26 cellular contexts compared by ENCODE assay signal in the genomic region with DNA sequence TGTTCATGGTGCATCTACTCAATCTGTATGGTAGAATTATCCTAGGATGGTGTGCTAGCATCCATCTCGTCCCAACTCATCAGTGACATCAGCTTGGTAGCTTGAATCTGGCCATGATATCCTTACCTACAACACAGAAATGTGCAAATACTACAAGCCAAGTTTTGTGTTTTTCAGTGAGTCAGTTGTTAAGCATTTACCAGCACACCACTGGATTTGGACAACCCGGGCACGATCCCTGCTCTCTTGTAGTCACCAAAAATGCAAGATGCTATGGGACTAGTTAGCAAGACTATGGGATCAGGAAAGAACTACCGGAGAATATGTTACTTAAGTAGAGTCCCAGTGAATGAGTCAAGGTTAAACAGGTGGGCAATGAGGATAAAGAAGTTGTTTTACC. TPM values are rescaled to one million over a fixed set of nuclear protein-coding genes. Genes with fewer than 3 reads are reported as not detected.
A peak's percentile ranks its signal among the peaks of the same experiment; 100 is the strongest.
DNase-seq lines count a peak whose midpoint lies in the region; TF ChIP-seq lines count a peak whose summit lies in the region.
"Had no signal": no experiment of that assay in that cellular context is flagged by ENCODE, and none has a peak within 500 bp of the region (broad histone marks: within the 10 kb centered on the region; RNA-seq: fewer than 3 reads in every experiment).

No MANE protein-coding gene starts in this region.

- H3K36me3 Mint-ChIP-seq in H9 (ENCODE audit: insufficient read depth in 1 of 3, low read depth in 3 of 3), result peaks cover 0 to 6% (median 0%) of the 10 kb centered on the region in 3 experiments; a peak in 4 of 7 replicates
- H3K36me3 Mint-ChIP-seq: CD14-positive monocyte; CD4-positive, alpha-beta memory T cell; CD4-positive, CD25-positive, alpha-beta regulatory T cell; CD8-positive, alpha-beta memory T cell had no signal

- in situ Hi-C loops in brain microvascular endothelial cell (cut with HindIII; ENCODE audit: low pct_ligation_motif_present, low sequenced_read_pairs), result no loop called here

- H3K36me3 ChIP-seq in brain microvascular endothelial cell (replicated peaks), result no peaks in the 10 kb centered on the region
- H3K36me3 ChIP-seq in trophoblast cell (ENCODE audit: control insufficient read depth in 1 of 2, insufficient read depth in 2 of 2, low read length in 2 of 2), result no peaks in the 10 kb centered on the region
- H3K36me3 ChIP-seq in tibial nerve, result no peaks in the 10 kb centered on the region
- H3K36me3 ChIP-seq in breast epithelium, result no peaks in the 10 kb centered on the region
- H3K36me3 ChIP-seq: BLaER1 had no signal

- H4K20me1 ChIP-seq in H9 (ENCODE audit: control insufficient read depth, insufficient read depth, insufficient read length), result no peaks in the 10 kb centered on the region
- H4K20me1 ChIP-seq: BLaER1 had no signal

- H4K8ac ChIP-seq in H9 (replicated peaks; ENCODE audit: insufficient read length, low read depth, low read length) (no peak overlapping the region), trophoblast cell (ENCODE audit: low read depth, low read length) (no peak overlapping the region)

- no peak overlapping the region for H3K4me2 ChIP-seq in H9 (ENCODE audit: insufficient read depth, insufficient read length, low read length)
- H3K4me2 ChIP-seq in trophoblast cell (ENCODE audit: low read length), result no peak overlapping the region
- H3K4me2 ChIP-seq: BLaER1 had no signal

- H2BK15ac ChIP-seq in H9 (ENCODE audit: low read depth, low read length), result no peak overlapping the region

- no peak for TF ChIP-seq EP300 in tibial nerve (IDR thresholded peaks at IDR 0.05)

- H3K18ac ChIP-seq in H9 (ENCODE audit: insufficient read length, low read depth, low read length), result peak overlapping the region; percentile 56
- H3K18ac ChIP-seq in trophoblast cell (ENCODE audit: low read length), result no peak overlapping the region

- no peak overlapping the region for H4K5ac ChIP-seq in H9 (ENCODE audit: insufficient read length, low read depth, low read length)

- H2BK120ac ChIP-seq in H9 (ENCODE audit: low read depth, low read length, poor library complexity, severe bottlenecking), result no peak overlapping the region
- no peak overlapping the region for H2BK120ac ChIP-seq in trophoblast cell (ENCODE audit: insufficient read depth, low read length, poor library complexity)

- H3K27ac ChIP-seq in H9 (ENCODE audit: insufficient read length, low read depth, low read length) (no peak overlapping the region), brain microvascular endothelial cell (no peak overlapping the region), trophoblast cell (ENCODE audit: low read depth, low read length) (no peak overlapping the region), tibial nerve (no peak overlapping the region), breast epithelium (no peak overlapping the region)
- H3K27ac ChIP-seq: BLaER1 had no signal

- H3K9me3 Mint-ChIP-seq in H9, result peaks cover 12 to 67% of the 10 kb centered on the region in 2 experiments
- H3K9me3 Mint-ChIP-seq: CD4-positive, alpha-beta memory T cell; CD4-positive, CD25-positive, alpha-beta regulatory T cell; CD8-positive, alpha-beta memory T cell had no signal

- H2AFZ ChIP-seq in H9 (ENCODE audit: low read length) (no peak overlapping the region), trophoblast cell (ENCODE audit: insufficient read depth, low read length, poor library complexity) (no peak overlapping the region)

- no peak overlapping the region for H3K56ac ChIP-seq in H9 (ENCODE audit: insufficient read length, low read depth, low read length)

- H3K27ac Mint-ChIP-seq in H9, result peak overlapping the region in 1 of 3 experiments; percentile 18; a peak in 2 of 7 replicates
- H3K27ac Mint-ChIP-seq: CD14-positive monocyte; CD4-positive, alpha-beta memory T cell; CD4-positive, CD25-positive, alpha-beta regulatory T cell; CD8-positive, alpha-beta memory T cell had no signal

- no peak overlapping the region for H3K4me3 Mint-ChIP-seq in H9
- H3K4me3 Mint-ChIP-seq: CD14-positive monocyte; CD4-positive, alpha-beta memory T cell; CD4-positive, CD25-positive, alpha-beta regulatory T cell; CD8-positive, alpha-beta memory T cell had no signal

- H3K4me3 ChIP-seq in brain microvascular endothelial cell (ENCODE audit: low read depth, low read length) (no peak overlapping the region), epithelial cell of esophagus (ENCODE audit: low read length) (no peak overlapping the region), trophoblast cell (ENCODE audit: low read depth, low read length) (no peak overlapping the region), tibial nerve (no peak overlapping the region), breast epithelium (no peak overlapping the region)
- H3K4me3 ChIP-seq: BLaER1, GM12878 had no signal

- no peaks in the 10 kb centered on the region for H3K23me2 ChIP-seq in H9 (ENCODE audit: insufficient read length, low read depth, low read length, poor library complexity, severe bottlenecking)

- no peaks in the 10 kb centered on the region for H3K27me3 Mint-ChIP-seq in H9 (ENCODE audit: low read depth)
- H3K27me3 Mint-ChIP-seq: CD4-positive, CD25-positive, alpha-beta regulatory T cell had no signal

- TF ChIP-seq POLR2A in tibial nerve (IDR thresholded peaks at IDR 0.05) (no peak), breast epithelium (IDR thresholded peaks at IDR 0.05) (no peak)

- H2BK5ac ChIP-seq in H9 (ENCODE audit: insufficient read length, low read length), result no peak overlapping the region
- H2BK5ac ChIP-seq in trophoblast cell (ENCODE audit: low read depth, low read length, poor library complexity), result no peak overlapping the region

- H3K9ac ChIP-seq in H9 (ENCODE audit: extremely low read depth, insufficient read length, low read length) (no peak overlapping the region), trophoblast cell (ENCODE audit: low read length) (no peak overlapping the region)
- H3K9ac ChIP-seq: BLaER1 had no signal

- TF ChIP-seq CTCF in H9 (conservative IDR thresholded peaks at IDR 0.05) (no peak), brain microvascular endothelial cell (IDR thresholded peaks at IDR 0.05; ENCODE audit: low read depth, low read length, missing control alignments) (no peak), epithelial cell of esophagus (IDR thresholded peaks at IDR 0.05; ENCODE audit: insufficient read depth, low read depth, low read length, missing control alignments) (no peak), tibial nerve (IDR thresholded peaks at IDR 0.05) (no peak), breast epithelium (IDR thresholded peaks at IDR 0.05) (no peak)

- intact Hi-C loops in breast epithelium (cut with DNase I; ENCODE audit: low total_unique reads), result no loop called here

- H2AK5ac ChIP-seq in H9 (ENCODE audit: insufficient read length, low read length), result no peak overlapping the region
- H2AK5ac ChIP-seq in trophoblast cell (ENCODE audit: low read length), result no peak overlapping the region

- H3K14ac ChIP-seq in H9 (ENCODE audit: insufficient read depth, low read length) (no peak overlapping the region), trophoblast cell (ENCODE audit: low read length) (no peak overlapping the region)

- no peaks in the 10 kb centered on the region for H3K9me3 ChIP-seq in H9 (ENCODE audit: control insufficient read depth, low read depth, low read length)
- peaks cover 18% of the 10 kb centered on the region for H3K9me3 ChIP-seq in trophoblast cell (ENCODE audit: insufficient read depth, low read depth, low read length)
- H3K9me3 ChIP-seq in tibial nerve, result no peaks in the 10 kb centered on the region
- H3K9me3 ChIP-seq in breast epithelium, result no peaks in the 10 kb centered on the region
- H3K9me3 ChIP-seq: BE2C had no signal

- no peak overlapping the region for H3K23ac ChIP-seq in H9 (ENCODE audit: insufficient read length, low read depth, low read length)
- no peak overlapping the region for H3K23ac ChIP-seq in trophoblast cell (ENCODE audit: low read length)

- H3K27me3 ChIP-seq in H9 (ENCODE audit: insufficient read depth, low read length), result no peaks in the 10 kb centered on the region
- no peaks in the 10 kb centered on the region for H3K27me3 ChIP-seq in brain microvascular endothelial cell (replicated peaks)
- no peaks in the 10 kb centered on the region for H3K27me3 ChIP-seq in trophoblast cell (ENCODE audit: insufficient read depth, low read length)
- no peaks in the 10 kb centered on the region for H3K27me3 ChIP-seq in tibial nerve
- no peaks in the 10 kb centered on the region for H3K27me3 ChIP-seq in breast epithelium
- H3K27me3 ChIP-seq: BE2C, BLaER1 had no signal

- no peak overlapping the region for H2BK12ac ChIP-seq in H9 (ENCODE audit: insufficient read length, low read depth, low read length)
- no peak overlapping the region for H2BK12ac ChIP-seq in trophoblast cell (ENCODE audit: low read length)

- H3K79me1 ChIP-seq in H9 (ENCODE audit: insufficient read depth, low read depth, low read length, poor library complexity, severe bottlenecking) (no peaks in the 10 kb centered on the region), trophoblast cell (ENCODE audit: low read length) (no peaks in the 10 kb centered on the region)

- H4K12ac ChIP-seq in trophoblast cell (ENCODE audit: low read depth, low read length), result no peak overlapping the region

- no peak overlapping the region for H3K4ac ChIP-seq in H9 (ENCODE audit: low read depth, low read length)
- no peak overlapping the region for H3K4ac ChIP-seq in trophoblast cell (ENCODE audit: low read depth, low read length)

- H4K91ac ChIP-seq in H9 (ENCODE audit: insufficient read length, low read depth, low read length), result no peak overlapping the region
- H4K91ac ChIP-seq in trophoblast cell (ENCODE audit: low read depth, low read length), result no peak overlapping the region

- no peaks in the 10 kb centered on the region for H3K79me2 ChIP-seq in H9 (ENCODE audit: insufficient read depth, low read length)
- no peaks in the 10 kb centered on the region for H3K79me2 ChIP-seq in trophoblast cell (ENCODE audit: control insufficient read depth, insufficient read depth, low read length, poor library complexity)

- H2BK20ac ChIP-seq in H9 (ENCODE audit: low read depth, low read length, poor library complexity, severe bottlenecking), result no peak overlapping the region

- no peak overlapping the region for H3T11ph ChIP-seq in H9 (ENCODE audit: low read length)

- no CpG with 5 or more reads among the region's 4 CpGs for WGBS in H9 (ENCODE audit: extremely low coverage, insufficient read length, low lambda C conversion rate)
- WGBS in trophoblast cell (ENCODE audit: extremely low coverage, insufficient coverage, insufficient read length), result no CpG with 5 or more reads among the region's 4 CpGs
- WGBS in tibial nerve, 2 donors, result 72 to 84% methylated on average over 4 of the region's 4 CpGs

- no peak for DNase-seq in H9
- peak; percentile 2 for DNase-seq in brain microvascular endothelial cell
- DNase-seq in epithelial cell of esophagus (ENCODE audit: low read depth), result peak; percentile 20
- DNase-seq in trophoblast cell, result peak; percentile 56 to 81
- no peak for DNase-seq in tibial nerve (ENCODE audit: low spot score in 2 of 2)
- DNase-seq in breast epithelium (ENCODE audit: low spot score in 2 of 2), result no peak
- no peak for DNase-seq in iPS-NIHi11 (ENCODE audit: low spot score)
- DNase-seq in cortex of kidney (lab: John Stamatoyannopoulos, UW), result no peak
- DNase-seq: 8988T; ACHN; BE2C; C1 segment of cervical spinal cord; CD4-positive, alpha-beta memory T cell; CD4-positive, CD25-positive, alpha-beta regulatory T cell; CD8-positive, alpha-beta memory T cell; COR-L47; DMS 273 treated with DMSO at 0.1 percent for 48 hours; DMS153; DMS53; DMS79; DND-41; EL; GDM1 had no signal

- H3K4me1 ChIP-seq in H9 (ENCODE audit: insufficient read depth, low read length) (peaks cover 6% of the 10 kb centered on the region; the same call in 1 of the 2 replicates), trophoblast cell (ENCODE audit: control insufficient read depth in 1 of 2, insufficient read depth in 2 of 2, low read length in 2 of 2) (no peaks in the 10 kb centered on the region), tibial nerve (no peaks in the 10 kb centered on the region), breast epithelium (no peaks in the 10 kb centered on the region)
- H3K4me1 ChIP-seq: BE2C had no signal

- H3K4me1 Mint-ChIP-seq in H9, result peaks cover 31 to 50% of the 10 kb centered on the region in 2 experiments
- H3K4me1 Mint-ChIP-seq: CD14-positive monocyte; CD4-positive, CD25-positive, alpha-beta regulatory T cell; CD8-positive, alpha-beta memory T cell had no signal

RNA-seq across cellular contexts. Expression of a gene that starts 32.1 kb away (rescaled TPM):
- total RNA-seq in H9 (2021), result 20.1 and 20.6 TPM in 2 replicates
- 12.3 and 12.7 TPM in 2 replicates for polyA plus RNA-seq in trophoblast cell (2013)
- total RNA-seq in tibial nerve, result 10 to 100 TPM; 18.4 to 38.7 (median 27.9) TPM
- total RNA-seq in breast epithelium, result 10 to 100 TPM; 15.7 to 40.7 (median 29.8) TPM

Comparison
In these comparisons a context has a peak if more than half of its experiments do, and no peak if none do; other contexts are left out.
1. DNase-seq: peak in brain microvascular endothelial cell (single experiment), epithelial cell of esophagus (single experiment) and trophoblast cell (2 of 2); none in H9 (single experiment), tibial nerve (0 of 2), breast epithelium (0 of 2), iPS-NIHi11 (single experiment) and cortex of kidney (single experiment).